ENCODE assay signal across 8 cellular contexts in genomic region chr4:155953151-155954117, GRCh38. TPM values are rescaled to one million over a fixed set of nuclear protein-coding genes. Genes with fewer than 3 reads are reported as not detected.
DNase-seq lines count a peak whose midpoint lies in the region; ATAC-seq, FAIRE-seq and TF ChIP-seq lines count a peak whose summit lies in the region.

Gene CTSO (minus strand): TSS chr4:155953866. CDS start chr4:155953847, 19 bp downstream.

- no peaks in the 10 kb centered on the region for H3K9me3 ChIP-seq in esophagus squamous epithelium

- no peaks in the 10 kb centered on the region for H3K27me3 ChIP-seq in esophagus squamous epithelium

- TSS peak; percentile 43 for BruUV-seq in Calu3 (replicated peaks; lab: Mats Ljungman, UMichigan)

- peaks cover 8% of the 10 kb centered on the region for H3K4me1 Mint-ChIP-seq in Calu3 (ENCODE audit: low read depth, unreplicated experiment)
- peaks cover 22% of the 10 kb centered on the region for H3K4me1 Mint-ChIP-seq in activated T-cell treated with anti-CD3 and anti-CD28 coated beads, Interleukin-2, amount 50 U/mL, for 72 hours (ENCODE audit: low read depth)
- peaks cover 12 to 23% (median 17%) of the 10 kb centered on the region in 3 donors for H3K4me1 Mint-ChIP-seq in naive B cell
- H3K4me1 Mint-ChIP-seq in stimulated activated memory B cell treated with anti-CD40 and anti-IgM and Interleukin-4, amounts not matched to agents 10 μg/mL and 1 μg/mL and 100 μg/mL, for 72 hours, result peaks cover 6% of the 10 kb centered on the region

- peak within 1 kb of the TSS; percentile 91 to 100 (median 98) for H3K27ac ChIP-seq in esophagus squamous epithelium

- H3K4me1 ChIP-seq in esophagus squamous epithelium, result peaks cover 0 to 18% (median 3%) of the 10 kb centered on the region in 3 donors

- DNase-seq in Calu3 (peak; percentile 70), HTR-8/SVneo (ENCODE audit: insufficient read length, low spot score) (peak; percentile 65), OCI-M1 (lab: John Stamatoyannopoulos, UW) (peak; percentile 93), esophagus squamous epithelium (lab: John Stamatoyannopoulos, UW) (peak; percentile 23), naive B cell (peak; percentile 73)
- peak; percentile 76 to 78 for DNase-seq in activated T-cell treated with anti-CD3 and anti-CD28 coated beads, Interleukin-2, amount 50 U/mL, for 72 hours

- H3K4me3 ChIP-seq in esophagus squamous epithelium, result peak within 1 kb of the TSS; percentile 64 to 99 (median 89)

- TF ChIP-seq CTCF in Calu3 (IDR thresholded peaks at IDR 0.05; ENCODE audit: unreplicated experiment) (peak; percentile 24), esophagus squamous epithelium (IDR thresholded peaks at IDR 0.05) (peak; percentile 22 to 66 (median 54))

- CTCF ChIA-PET in Calu3 (lab: Charles Lee), result interaction anchor here (0.7 to 2.3 kb wide), 7 partner anchors 10 to 550 kb away, joined by 3 to 20 read pairs (median 4); no protein-coding TSS in a partner anchor

- H3K4me3 Mint-ChIP-seq in Calu3 (ENCODE audit: low read depth, unreplicated experiment) (peak within 1 kb of the TSS; percentile 98), naive B cell (peak within 1 kb of the TSS; percentile 96 to 99 (median 98))
- H3K4me3 Mint-ChIP-seq in activated T-cell treated with anti-CD3 and anti-CD28 coated beads, Interleukin-2, amount 50 U/mL, for 72 hours, result peak within 1 kb of the TSS; percentile 98
- peak within 1 kb of the TSS; percentile 94 for H3K4me3 Mint-ChIP-seq in stimulated activated memory B cell treated with anti-CD40 and anti-IgM and Interleukin-4, amounts not matched to agents 10 μg/mL and 1 μg/mL and 100 μg/mL, for 72 hours

- peak; percentile 92 for ATAC-seq in GM21360 (IDR thresholded peaks at IDR 0.05; ENCODE audit: unreplicated experiment)
- peak; percentile 93 to 96 for ATAC-seq in activated T-cell treated with anti-CD3 and anti-CD28 coated beads, Interleukin-2, amount 50 U/mL, for 72 hours (replicated peaks in 1 of 2)
- peak; percentile 89 to 90 for ATAC-seq in naive B cell (ENCODE audit: low read depth in 2 of 2)
- peak; percentile 95 for ATAC-seq in stimulated activated memory B cell treated with anti-CD40 and anti-IgM and Interleukin-4, amounts not matched to agents 10 μg/mL and 1 μg/mL and 100 μg/mL, for 72 hours

- peaks cover 11% of the 10 kb centered on the region for H3K36me3 Mint-ChIP-seq in Calu3 (ENCODE audit: insufficient read depth, unreplicated experiment)
- no peaks in the 10 kb centered on the region for H3K36me3 Mint-ChIP-seq in activated T-cell treated with anti-CD3 and anti-CD28 coated beads, Interleukin-2, amount 50 U/mL, for 72 hours (ENCODE audit: insufficient read depth in 2 of 2)
- no peaks in the 10 kb centered on the region for H3K36me3 Mint-ChIP-seq in naive B cell
- no peaks in the 10 kb centered on the region for H3K36me3 Mint-ChIP-seq in stimulated activated memory B cell treated with anti-CD40 and anti-IgM and Interleukin-4, amounts not matched to agents 10 μg/mL and 1 μg/mL and 100 μg/mL, for 72 hours

- WGBS in esophagus squamous epithelium, 2 donors, result 1 to 2% methylated on average over 21 to 22 of the region's 58 CpGs

- no peaks in the 10 kb centered on the region for H3K27me3 Mint-ChIP-seq in Calu3 (ENCODE audit: unreplicated experiment)
- peaks cover 5% of the 10 kb centered on the region for H3K27me3 Mint-ChIP-seq in activated T-cell treated with anti-CD3 and anti-CD28 coated beads, Interleukin-2, amount 50 U/mL, for 72 hours (ENCODE audit: low read depth)
- H3K27me3 Mint-ChIP-seq in naive B cell, result peaks cover 4 to 9% (median 8%) of the 10 kb centered on the region in 3 donors
- peaks cover under 1% of the 10 kb centered on the region for H3K27me3 Mint-ChIP-seq in stimulated activated memory B cell treated with anti-CD40 and anti-IgM and Interleukin-4, amounts not matched to agents 10 μg/mL and 1 μg/mL and 100 μg/mL, for 72 hours

- H3K9me3 Mint-ChIP-seq in Calu3 (ENCODE audit: low read depth, unreplicated experiment) (no peaks in the 10 kb centered on the region), naive B cell (no peaks in the 10 kb centered on the region)
- H3K9me3 Mint-ChIP-seq in activated T-cell treated with anti-CD3 and anti-CD28 coated beads, Interleukin-2, amount 50 U/mL, for 72 hours, result no peaks in the 10 kb centered on the region
- no peaks in the 10 kb centered on the region for H3K9me3 Mint-ChIP-seq in stimulated activated memory B cell treated with anti-CD40 and anti-IgM and Interleukin-4, amounts not matched to agents 10 μg/mL and 1 μg/mL and 100 μg/mL, for 72 hours

- FAIRE-seq in HTR-8/SVneo (lab: Jason Lieb, UNC), result no peak

- H3K36me3 ChIP-seq in esophagus squamous epithelium, result no peaks in the 10 kb centered on the region

- H3K27ac Mint-ChIP-seq in Calu3 (ENCODE audit: unreplicated experiment) (peak within 1 kb of the TSS; percentile 100), naive B cell (peak within 1 kb of the TSS; percentile 95 to 100 (median 98))
- peak within 1 kb of the TSS; percentile 100 for H3K27ac Mint-ChIP-seq in activated T-cell treated with anti-CD3 and anti-CD28 coated beads, Interleukin-2, amount 50 U/mL, for 72 hours
- H3K27ac Mint-ChIP-seq in stimulated activated memory B cell treated with anti-CD40 and anti-IgM and Interleukin-4, amounts not matched to agents 10 μg/mL and 1 μg/mL and 100 μg/mL, for 72 hours, result peak within 1 kb of the TSS; percentile 95

- peak in 2 of 4 donors; percentile 59 to 63 for TF ChIP-seq POLR2A in esophagus squamous epithelium (IDR thresholded peaks at IDR 0.05)

- intact Hi-C loops in Calu3 (cut with micrococcal nuclease; ENCODE audit: unreplicated experiment), result loop anchor here (1.0 to 2.0 kb wide), 2 partner anchors 144 to 549 kb away; no protein-coding TSS in a partner anchor
- intact Hi-C loops in esophagus squamous epithelium (cut with DNase I), result loop anchor here (5.0 kb wide), 1 partner anchor 146 kb away; no protein-coding TSS in a partner anchor

RNA-seq across cellular contexts. Expression of gene CTSO, which starts in this region (rescaled TPM):
- total RNA-seq in Calu3 (2022) (7.3 and 9.1 TPM in 2 replicates), esophagus squamous epithelium (10 to 100 TPM in 1 of 4 donors, 1 to 10 TPM in 3; 1.6 to 11.3 (median 6.7) TPM)
- 1 to 10 TPM; 3.6 to 5.1 TPM for total RNA-seq in activated T-cell treated with anti-CD3 and anti-CD28 coated beads, Interleukin-2, amount 50 U/mL, for 72 hours
- polyA plus RNA-seq in naive B cell (ENCODE audit: low read depth in 6 of 6), result 10 to 100 TPM; 43.7 to 84.7 (median 53.1) TPM

Comparison
In these comparisons a context has a peak if more than half of its experiments do, and no peak if none do; other contexts are left out.
1. Peak in every context shown above with its lines: DNase-seq, ATAC-seq, H3K4me3 ChIP-seq and H3K27ac ChIP-seq.
2. DNase-seq: peak in every context shown above with its lines; median percentile 93 in OCI-M1; 77 in activated T-cell treated with anti-CD3 and anti-CD28 coated beads, Interleukin-2, amount 50 U/mL, for 72 hours; 73 in naive B cell; 70 in Calu3; 65 in HTR-8/SVneo; 23 in esophagus squamous epithelium.